6 cellular contexts compared by ENCODE assay signal in the genomic region with DNA sequence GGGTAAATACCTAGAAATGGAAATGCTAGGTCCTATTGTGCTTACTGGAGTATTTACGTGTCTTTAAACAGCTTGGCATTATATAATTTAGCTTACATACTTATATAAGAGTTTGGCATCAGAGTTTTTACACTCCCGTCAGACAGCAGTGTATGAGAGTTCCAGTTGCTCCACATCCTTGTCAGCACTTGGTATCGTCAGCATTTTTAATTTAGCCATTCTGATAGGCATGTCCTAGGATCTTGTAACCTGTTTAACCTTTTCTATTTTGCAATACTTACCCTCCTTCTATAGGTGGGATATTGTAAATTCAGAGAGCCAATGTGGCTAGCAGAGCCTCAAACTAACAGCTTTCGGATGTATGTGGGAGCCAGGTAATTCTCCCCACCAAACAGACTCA.
"Had no signal": no experiment of that assay in that cellular context is flagged by ENCODE, and none has a peak within 500 bp of the region (broad histone marks: within the 10 kb centered on the region; RNA-seq: fewer than 3 reads in every experiment).

No MANE protein-coding gene starts in this region.

- DNase-seq: IMR-90, KBM-7, KG1 had no signal

- FAIRE-seq: HTR-8/SVneo had no signal

- H3K9ac ChIP-seq: KMS-11 had no signal

- H3K4me2 ChIP-seq: KMS-11 had no signal

- H3K27ac ChIP-seq: HL-60, KMS-11 had no signal
